ENCODE assay signal across 1 cellular context in the genomic region with DNA sequence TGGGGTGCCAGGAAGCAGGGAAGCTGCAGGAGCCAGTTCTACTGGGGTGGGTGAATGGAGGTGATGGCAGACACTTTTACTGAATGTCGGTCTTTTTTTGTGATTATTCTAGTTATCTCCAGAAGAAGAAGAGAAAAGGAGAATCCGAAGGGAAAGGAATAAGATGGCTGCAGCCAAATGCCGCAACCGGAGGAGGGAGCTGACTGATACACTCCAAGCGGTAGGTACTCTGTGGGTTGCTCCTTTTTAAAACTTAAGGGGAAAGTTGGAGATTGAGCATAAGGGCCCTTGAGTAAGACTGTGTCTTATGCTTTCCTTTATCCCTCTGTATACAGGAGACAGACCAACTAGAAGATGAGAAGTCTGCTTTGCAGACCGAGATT.
TF ChIP-seq lines count a peak whose summit lies in the region.

No MANE protein-coding gene starts in this region.

TF ChIP-seq in WTC11, 78 proteins besides CTCF, POLR2A, EP300 and RAD21 (continued from another document):
- TF ChIP-seq, protein P1, sequence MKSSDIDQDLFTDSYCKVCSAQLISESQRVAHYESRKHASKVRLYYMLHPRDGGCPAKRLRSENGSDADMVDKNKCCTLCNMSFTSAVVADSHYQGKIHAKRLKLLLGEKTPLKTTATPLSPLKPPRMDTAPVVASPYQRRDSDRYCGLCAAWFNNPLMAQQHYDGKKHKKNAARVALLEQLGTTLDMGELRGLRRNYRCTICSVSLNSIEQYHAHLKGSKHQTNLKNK (CRISPR knock-in tag; IDR thresholded peaks at IDR 0.05), result 0 out of 2 replicates have a peak, but pooled peaks have one; percentile 1
- TF ChIP-seq, protein P2, sequence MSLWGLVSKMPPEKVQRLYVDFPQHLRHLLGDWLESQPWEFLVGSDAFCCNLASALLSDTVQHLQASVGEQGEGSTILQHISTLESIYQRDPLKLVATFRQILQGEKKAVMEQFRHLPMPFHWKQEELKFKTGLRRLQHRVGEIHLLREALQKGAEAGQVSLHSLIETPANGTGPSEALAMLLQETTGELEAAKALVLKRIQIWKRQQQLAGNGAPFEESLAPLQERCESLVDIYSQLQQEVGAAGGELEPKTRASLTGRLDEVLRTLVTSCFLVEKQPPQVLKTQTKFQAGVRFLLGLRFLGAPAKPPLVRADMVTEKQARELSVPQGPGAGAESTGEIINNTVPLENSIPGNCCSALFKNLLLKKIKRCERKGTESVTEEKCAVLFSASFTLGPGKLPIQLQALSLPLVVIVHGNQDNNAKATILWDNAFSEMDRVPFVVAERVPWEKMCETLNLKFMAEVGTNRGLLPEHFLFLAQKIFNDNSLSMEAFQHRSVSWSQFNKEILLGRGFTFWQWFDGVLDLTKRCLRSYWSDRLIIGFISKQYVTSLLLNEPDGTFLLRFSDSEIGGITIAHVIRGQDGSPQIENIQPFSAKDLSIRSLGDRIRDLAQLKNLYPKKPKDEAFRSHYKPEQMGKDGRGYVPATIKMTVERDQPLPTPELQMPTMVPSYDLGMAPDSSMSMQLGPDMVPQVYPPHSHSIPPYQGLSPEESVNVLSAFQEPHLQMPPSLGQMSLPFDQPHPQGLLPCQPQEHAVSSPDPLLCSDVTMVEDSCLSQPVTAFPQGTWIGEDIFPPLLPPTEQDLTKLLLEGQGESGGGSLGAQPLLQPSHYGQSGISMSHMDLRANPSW (CRISPR knock-in tag; conservative IDR thresholded peaks at IDR 0.05; ENCODE audit: low read depth), result no peak
